Comparison of ENCODE assay signal across 14 cellular contexts in genomic region chr20:19071442-19071717, GRCh38.
DNase-seq lines count a peak whose midpoint lies in the region; ATAC-seq and TF ChIP-seq lines count a peak whose summit lies in the region.
"Had no signal": no experiment of that assay in that cellular context is flagged by ENCODE, and none has a peak within 500 bp of the region (broad histone marks: within the 10 kb centered on the region; RNA-seq: fewer than 3 reads in every experiment).

No MANE protein-coding gene starts in this region.

- peak; percentile 49 for ATAC-seq in GM18867 (IDR thresholded peaks at IDR 0.05; ENCODE audit: unreplicated experiment)
- ATAC-seq in GM21529 (IDR thresholded peaks at IDR 0.05; ENCODE audit: unreplicated experiment) = peak; percentile 41
- peak; percentile 35 for ATAC-seq in HG03095 (IDR thresholded peaks at IDR 0.05; ENCODE audit: unreplicated experiment)
- ATAC-seq: activated naive CD4-positive, alpha-beta T cell treated with anti-CD3 and anti-CD28 coated beads, Interleukin-2, amount 50 U/mL, for 72 hours; foreskin keratinocyte had no signal

- no peak for TF ChIP-seq RAD21 in SK-N-SH (IDR thresholded peaks at IDR 0.05; ENCODE audit: low read length)

- H3K79me2 ChIP-seq in SK-N-SH (ENCODE audit: insufficient read depth) (no peaks in the 10 kb centered on the region), PC-9 (ENCODE audit: low read depth) (no peaks in the 10 kb centered on the region)

- POLR2A ChIA-PET in SK-N-SH (lab: Yijun Ruan, JAX) (no interaction called here), PC-9 (lab: Charles Lee; ENCODE audit: unreplicated experiment) (no interaction called here)

- H3K4me2 ChIP-seq in SK-N-SH = no peak overlapping the region
- no peak overlapping the region for H3K4me2 ChIP-seq in PC-9

- H3K9ac ChIP-seq in SK-N-SH = no peak overlapping the region

- BruUV-seq in PC-9 (replicated peaks; lab: Mats Ljungman, UMichigan) = no TSS peak

- H2AFZ ChIP-seq in SK-N-SH (ENCODE audit: low read depth) (no peak overlapping the region), PC-9 (no peak overlapping the region)

- CTCF ChIA-PET in SK-N-SH (lab: Yijun Ruan, JAX) (interaction anchor here (0.8 to 1.1 kb wide), 2 partner anchors 12 to 15 kb away, joined by 3 read pairs; no protein-coding TSS in a partner anchor), PC-9 (lab: Charles Lee) (no interaction called here)

- 6% methylated on average over 3 of the region's 3 CpGs for WGBS in SK-N-SH (ENCODE audit: low lambda C conversion rate)

- H3K4me1 ChIP-seq in neutrophil (ENCODE audit: control insufficient read depth in 1 of 2, insufficient read depth in 1 of 2, low read depth in 1 of 2, low read length in 1 of 2) (peaks cover 62 to 65% of the 10 kb centered on the region in 2 experiments), SK-N-SH (ENCODE audit: control insufficient read depth in 1 of 2, insufficient read depth in 2 of 2, low read depth in 1 of 2, low read length in 1 of 2) (no peaks in the 10 kb centered on the region), PC-9 (replicated peaks; ENCODE audit: insufficient read depth) (peaks cover 15% of the 10 kb centered on the region)
- H3K4me1 ChIP-seq: foreskin keratinocyte had no signal

- H4K20me1 ChIP-seq in SK-N-SH (ENCODE audit: insufficient read depth) (no peaks in the 10 kb centered on the region), PC-9 (ENCODE audit: insufficient read depth) (no peaks in the 10 kb centered on the region)

- H3K27me3 ChIP-seq in neutrophil (no peaks in the 10 kb centered on the region), SK-N-SH (ENCODE audit: insufficient read depth) (no peaks in the 10 kb centered on the region), PC-9 (ENCODE audit: insufficient read depth, low read depth) (no peaks in the 10 kb centered on the region)
- H3K27me3 ChIP-seq: foreskin keratinocyte had no signal

- intact Hi-C loops in PC-9 (cut with micrococcal nuclease; ENCODE audit: unreplicated experiment) = no loop called here

- no peak overlapping the region for H3K4me3 ChIP-seq in neutrophil (ENCODE audit: low read depth in 1 of 2, low read length in 1 of 2)
- no peak overlapping the region for H3K4me3 ChIP-seq in SK-N-SH (ENCODE audit: low read depth in 2 of 2, low read length in 1 of 2)
- no peak overlapping the region for H3K4me3 ChIP-seq in PC-9

- no peaks in the 10 kb centered on the region for H3K9me3 ChIP-seq in neutrophil
- H3K9me3 ChIP-seq in SK-N-SH = no peaks in the 10 kb centered on the region
- H3K9me3 ChIP-seq in PC-9 (ENCODE audit: insufficient read depth, low read depth) = no peaks in the 10 kb centered on the region

- H3F3A ChIP-seq in SK-N-SH (replicated peaks; ENCODE audit: insufficient read depth) (no peaks in the 10 kb centered on the region), PC-9 (ENCODE audit: insufficient read depth, low read depth) (no peaks in the 10 kb centered on the region)

- TF ChIP-seq CTCF in neutrophil (IDR thresholded peaks at IDR 0.05) = no peak
- no peak for TF ChIP-seq CTCF in SK-N-SH (IDR thresholded peaks at IDR 0.05)
- no peak for TF ChIP-seq CTCF in PC-9 (conservative IDR thresholded peaks at IDR 0.05)

- TF ChIP-seq EP300 in SK-N-SH (IDR thresholded peaks at IDR 0.05; ENCODE audit: borderline replicate concordance in 1 of 2, low read depth in 1 of 2, low read length in 1 of 2) = no peak

- H3K36me3 ChIP-seq in neutrophil (no peaks in the 10 kb centered on the region), SK-N-SH (replicated peaks in 1 of 2; ENCODE audit: control insufficient read depth in 1 of 2, insufficient read depth in 2 of 2, low read length in 1 of 2) (no peaks in the 10 kb centered on the region), PC-9 (ENCODE audit: low read depth) (no peaks in the 10 kb centered on the region)

- H3K9me2 ChIP-seq in SK-N-SH = no peaks in the 10 kb centered on the region
- H3K9me2 ChIP-seq in PC-9 (ENCODE audit: insufficient read depth) = no peaks in the 10 kb centered on the region

- peak overlapping the region; percentile 79 for H3K27ac ChIP-seq in neutrophil
- no peak overlapping the region for H3K27ac ChIP-seq in SK-N-SH (ENCODE audit: low read depth in 2 of 2, low read length in 1 of 2)
- H3K27ac ChIP-seq in PC-9 = no peak overlapping the region
- H3K27ac ChIP-seq: foreskin keratinocyte had no signal

- DNase-seq in SK-N-SH = no peak
- DNase-seq in RKO (ENCODE audit: low spot score) = no peak
- no peak for DNase-seq in PC-9
- DNase-seq: activated CD4-positive, CD25-positive, alpha-beta regulatory T cell; activated CD8-positive, alpha-beta memory T cell treated with anti-CD3 and anti-CD28 coated beads, Interleukin-2, amount 50 U/mL, for 48 hours; C1 segment of cervical spinal cord; endodermal cell; foreskin keratinocyte; HFFc6 had no signal

TF ChIP-seq in SK-N-SH, 30 proteins besides CTCF, POLR2A, EP300 and RAD21:
- TF ChIP-seq MEF2A (IDR thresholded peaks at IDR 0.05; ENCODE audit: borderline replicate concordance, low read depth) = no peak
- no peak for TF ChIP-seq RXRA (IDR thresholded peaks at IDR 0.05; ENCODE audit: borderline replicate concordance, low read depth)
- TF ChIP-seq FOXM1 (IDR thresholded peaks at IDR 0.05; ENCODE audit: low read depth) = no peak
- TF ChIP-seq, protein P1, sequence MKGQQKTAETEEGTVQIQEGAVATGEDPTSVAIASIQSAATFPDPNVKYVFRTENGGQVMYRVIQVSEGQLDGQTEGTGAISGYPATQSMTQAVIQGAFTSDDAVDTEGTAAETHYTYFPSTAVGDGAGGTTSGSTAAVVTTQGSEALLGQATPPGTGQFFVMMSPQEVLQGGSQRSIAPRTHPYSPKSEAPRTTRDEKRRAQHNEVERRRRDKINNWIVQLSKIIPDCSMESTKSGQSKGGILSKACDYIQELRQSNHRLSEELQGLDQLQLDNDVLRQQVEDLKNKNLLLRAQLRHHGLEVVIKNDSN (IDR thresholded peaks at IDR 0.05; ENCODE audit: borderline replicate concordance, low read depth) = no peak
- no peak for TF ChIP-seq TAF1 (IDR thresholded peaks at IDR 0.05; ENCODE audit: borderline replicate concordance, low read depth, low read length)
- TF ChIP-seq SIN3A (IDR thresholded peaks at IDR 0.05; ENCODE audit: borderline replicate concordance, low read depth, low read length) = no peak
- no peak for TF ChIP-seq NFIC (IDR thresholded peaks at IDR 0.05; ENCODE audit: borderline replicate concordance)
- TF ChIP-seq POLR2AphosphoS5 (IDR thresholded peaks at IDR 0.05; ENCODE audit: low read depth, low read length) = no peak
- no peak for TF ChIP-seq REST (IDR thresholded peaks at IDR 0.05; ENCODE audit: low read depth, low read length)
- TF ChIP-seq, protein P2, sequence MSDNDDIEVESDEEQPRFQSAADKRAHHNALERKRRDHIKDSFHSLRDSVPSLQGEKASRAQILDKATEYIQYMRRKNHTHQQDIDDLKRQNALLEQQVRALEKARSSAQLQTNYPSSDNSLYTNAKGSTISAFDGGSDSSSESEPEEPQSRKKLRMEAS (IDR thresholded peaks at IDR 0.05; ENCODE audit: low read depth) = no peak
- no peak for TF ChIP-seq CHD2 (IDR thresholded peaks at IDR 0.05; ENCODE audit: low read length, partially characterized antibody)
TF ChIP-seq in SK-N-SH: peak in this region for 0.
